Comparison of ENCODE assay signal across 1 cellular context in the genomic region with DNA sequence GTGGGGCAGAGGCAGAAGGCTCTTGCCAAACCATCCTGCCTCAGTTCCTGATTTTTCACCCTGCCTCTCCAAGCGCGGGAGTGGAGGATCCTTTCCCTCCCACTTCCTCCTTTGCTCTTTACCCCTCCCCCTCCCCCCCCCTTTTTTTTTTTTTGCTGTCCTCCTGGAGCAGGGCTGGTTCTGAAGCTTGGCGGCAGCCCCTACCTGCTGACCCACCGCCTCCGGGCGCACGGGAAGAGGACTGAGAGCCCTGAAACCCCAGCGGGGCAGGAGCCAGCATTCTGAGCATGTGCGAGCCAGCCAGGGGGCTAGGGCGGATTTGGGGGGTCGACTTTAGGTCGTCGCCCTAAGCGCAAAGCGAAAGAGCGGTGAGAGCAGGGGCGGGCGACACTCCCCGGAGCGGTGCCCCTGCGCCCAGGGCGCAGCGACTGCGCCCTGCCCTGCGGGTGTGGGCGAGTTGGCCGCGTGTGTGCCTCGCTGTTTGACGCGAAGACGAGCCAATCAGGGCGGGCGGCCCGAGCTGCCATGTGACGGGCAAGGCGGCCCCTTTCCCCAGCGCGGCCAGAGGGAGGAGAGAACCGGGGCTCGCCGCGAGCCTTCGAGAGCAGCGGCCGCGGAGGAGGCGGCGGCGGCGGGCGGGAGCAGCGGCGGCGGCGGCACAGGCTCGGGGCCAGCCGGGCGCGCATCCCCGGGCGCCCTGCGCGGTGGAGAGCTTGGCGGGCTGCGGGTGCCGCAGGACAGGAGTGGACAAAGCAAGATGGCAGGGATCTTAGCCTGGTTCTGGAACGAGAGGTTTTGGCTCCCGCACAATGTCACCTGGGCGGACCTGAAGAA.
TF ChIP-seq lines count a peak whose summit lies in the region.

A gene with protein sequence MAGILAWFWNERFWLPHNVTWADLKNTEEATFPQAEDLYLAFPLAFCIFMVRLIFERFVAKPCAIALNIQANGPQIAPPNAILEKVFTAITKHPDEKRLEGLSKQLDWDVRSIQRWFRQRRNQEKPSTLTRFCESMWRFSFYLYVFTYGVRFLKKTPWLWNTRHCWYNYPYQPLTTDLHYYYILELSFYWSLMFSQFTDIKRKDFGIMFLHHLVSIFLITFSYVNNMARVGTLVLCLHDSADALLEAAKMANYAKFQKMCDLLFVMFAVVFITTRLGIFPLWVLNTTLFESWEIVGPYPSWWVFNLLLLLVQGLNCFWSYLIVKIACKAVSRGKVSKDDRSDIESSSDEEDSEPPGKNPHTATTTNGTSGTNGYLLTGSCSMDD (plus strand): TSS at position 581 of the 834 bp plus-strand sequence. CDS start 177 bp downstream, at position 758.

TF ChIP-seq in HCT116, 20 proteins besides CTCF, POLR2A, EP300 and RAD21 (continued from another document):
- TF ChIP-seq, protein P1, sequence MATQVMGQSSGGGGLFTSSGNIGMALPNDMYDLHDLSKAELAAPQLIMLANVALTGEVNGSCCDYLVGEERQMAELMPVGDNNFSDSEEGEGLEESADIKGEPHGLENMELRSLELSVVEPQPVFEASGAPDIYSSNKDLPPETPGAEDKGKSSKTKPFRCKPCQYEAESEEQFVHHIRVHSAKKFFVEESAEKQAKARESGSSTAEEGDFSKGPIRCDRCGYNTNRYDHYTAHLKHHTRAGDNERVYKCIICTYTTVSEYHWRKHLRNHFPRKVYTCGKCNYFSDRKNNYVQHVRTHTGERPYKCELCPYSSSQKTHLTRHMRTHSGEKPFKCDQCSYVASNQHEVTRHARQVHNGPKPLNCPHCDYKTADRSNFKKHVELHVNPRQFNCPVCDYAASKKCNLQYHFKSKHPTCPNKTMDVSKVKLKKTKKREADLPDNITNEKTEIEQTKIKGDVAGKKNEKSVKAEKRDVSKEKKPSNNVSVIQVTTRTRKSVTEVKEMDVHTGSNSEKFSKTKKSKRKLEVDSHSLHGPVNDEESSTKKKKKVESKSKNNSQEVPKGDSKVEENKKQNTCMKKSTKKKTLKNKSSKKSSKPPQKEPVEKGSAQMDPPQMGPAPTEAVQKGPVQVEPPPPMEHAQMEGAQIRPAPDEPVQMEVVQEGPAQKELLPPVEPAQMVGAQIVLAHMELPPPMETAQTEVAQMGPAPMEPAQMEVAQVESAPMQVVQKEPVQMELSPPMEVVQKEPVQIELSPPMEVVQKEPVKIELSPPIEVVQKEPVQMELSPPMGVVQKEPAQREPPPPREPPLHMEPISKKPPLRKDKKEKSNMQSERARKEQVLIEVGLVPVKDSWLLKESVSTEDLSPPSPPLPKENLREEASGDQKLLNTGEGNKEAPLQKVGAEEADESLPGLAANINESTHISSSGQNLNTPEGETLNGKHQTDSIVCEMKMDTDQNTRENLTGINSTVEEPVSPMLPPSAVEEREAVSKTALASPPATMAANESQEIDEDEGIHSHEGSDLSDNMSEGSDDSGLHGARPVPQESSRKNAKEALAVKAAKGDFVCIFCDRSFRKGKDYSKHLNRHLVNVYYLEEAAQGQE (IDR thresholded peaks at IDR 0.05; ENCODE audit: low read depth): no peak
- TF ChIP-seq SIN3A (IDR thresholded peaks at IDR 0.05; ENCODE audit: low read depth) (peak; percentile 44; the same call in 1 of the 2 replicates), ZNF274 (IDR thresholded peaks at IDR 0.05; ENCODE audit: low read depth, low read length) (no peak), SRF (IDR thresholded peaks at IDR 0.05; ENCODE audit: low read depth) (no peak), FOSL1 (IDR thresholded peaks at IDR 0.05; ENCODE audit: low read depth) (no peak), JUND (IDR thresholded peaks at IDR 0.05) (no peak), TCF7L2 (IDR thresholded peaks at IDR 0.05; ENCODE audit: borderline replicate concordance, extremely low read depth, insufficient read depth, insufficient read length) (peak; percentile 30), EZH2 (IDR thresholded peaks at IDR 0.05) (no peak), YY1 (IDR thresholded peaks at IDR 0.05; ENCODE audit: extremely low read depth, insufficient replicate concordance, low read depth, low read length) (peak; percentile 55), ZFX (IDR thresholded peaks at IDR 0.05) (no peak), EZH2phosphoT487 (IDR thresholded peaks at IDR 0.05; ENCODE audit: borderline replicate concordance) (no peak), CEBPB (IDR thresholded peaks at IDR 0.05; ENCODE audit: low read depth) (no peak)
- TF ChIP-seq, protein P2, sequence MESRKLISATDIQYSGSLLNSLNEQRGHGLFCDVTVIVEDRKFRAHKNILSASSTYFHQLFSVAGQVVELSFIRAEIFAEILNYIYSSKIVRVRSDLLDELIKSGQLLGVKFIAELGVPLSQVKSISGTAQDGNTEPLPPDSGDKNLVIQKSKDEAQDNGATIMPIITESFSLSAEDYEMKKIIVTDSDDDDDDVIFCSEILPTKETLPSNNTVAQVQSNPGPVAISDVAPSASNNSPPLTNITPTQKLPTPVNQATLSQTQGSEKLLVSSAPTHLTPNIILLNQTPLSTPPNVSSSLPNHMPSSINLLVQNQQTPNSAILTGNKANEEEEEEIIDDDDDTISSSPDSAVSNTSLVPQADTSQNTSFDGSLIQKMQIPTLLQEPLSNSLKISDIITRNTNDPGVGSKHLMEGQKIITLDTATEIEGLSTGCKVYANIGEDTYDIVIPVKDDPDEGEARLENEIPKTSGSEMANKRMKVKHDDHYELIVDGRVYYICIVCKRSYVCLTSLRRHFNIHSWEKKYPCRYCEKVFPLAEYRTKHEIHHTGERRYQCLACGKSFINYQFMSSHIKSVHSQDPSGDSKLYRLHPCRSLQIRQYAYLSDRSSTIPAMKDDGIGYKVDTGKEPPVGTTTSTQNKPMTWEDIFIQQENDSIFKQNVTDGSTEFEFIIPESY (IDR thresholded peaks at IDR 0.05; ENCODE audit: extremely low read depth, insufficient replicate concordance, low read length): peak; percentile 22
- TF ChIP-seq, protein P3, sequence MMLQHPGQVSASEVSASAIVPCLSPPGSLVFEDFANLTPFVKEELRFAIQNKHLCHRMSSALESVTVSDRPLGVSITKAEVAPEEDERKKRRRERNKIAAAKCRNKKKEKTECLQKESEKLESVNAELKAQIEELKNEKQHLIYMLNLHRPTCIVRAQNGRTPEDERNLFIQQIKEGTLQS (IDR thresholded peaks at IDR 0.05): no peak
- TF ChIP-seq, protein P4, sequence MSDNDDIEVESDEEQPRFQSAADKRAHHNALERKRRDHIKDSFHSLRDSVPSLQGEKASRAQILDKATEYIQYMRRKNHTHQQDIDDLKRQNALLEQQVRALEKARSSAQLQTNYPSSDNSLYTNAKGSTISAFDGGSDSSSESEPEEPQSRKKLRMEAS (IDR thresholded peaks at IDR 0.05): peak; percentile 97
